15 cellular contexts compared by ENCODE assay signal in the genomic region with DNA sequence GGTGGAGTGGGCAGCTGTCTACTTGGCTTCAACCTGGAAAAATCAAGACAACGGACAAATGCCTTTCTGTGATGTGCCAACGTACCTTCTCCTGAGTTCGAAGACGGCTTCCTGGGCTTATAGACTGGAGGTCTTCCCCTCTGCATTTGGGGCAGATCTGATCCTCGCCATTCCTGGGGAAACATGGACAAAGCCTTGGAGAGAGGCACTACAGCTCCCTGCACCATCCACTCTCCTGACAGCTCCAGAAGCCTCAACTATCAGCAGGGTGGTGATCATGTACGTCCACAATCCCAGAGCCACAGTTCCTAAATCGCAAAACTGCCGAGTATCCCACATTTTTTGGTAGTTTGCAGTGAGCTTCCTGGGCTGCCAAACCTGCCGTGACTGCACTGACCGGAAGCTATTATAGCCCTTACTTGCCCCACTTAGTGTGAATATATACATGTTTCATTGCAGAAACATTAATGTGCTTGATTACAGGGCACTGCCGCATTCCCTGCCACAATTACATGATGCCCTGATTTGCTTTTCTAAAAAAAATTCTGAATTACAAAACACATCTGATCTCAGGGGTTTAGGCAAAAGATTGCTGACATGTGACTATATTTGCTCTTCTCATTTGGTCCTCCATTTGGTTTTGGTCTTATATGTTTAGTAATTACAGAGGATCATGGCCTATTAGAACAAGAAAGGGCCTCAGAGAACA. TPM values are rescaled to one million over a fixed set of nuclear protein-coding genes. Genes with fewer than 3 reads are reported as not detected.
A peak's percentile ranks its signal among the peaks of the same experiment; 100 is the strongest.
DNase-seq lines count a peak whose midpoint lies in the region; ATAC-seq, FAIRE-seq and TF ChIP-seq lines count a peak whose summit lies in the region.
"Had no signal": no experiment of that assay in that cellular context is flagged by ENCODE, and none has a peak within 500 bp of the region (broad histone marks: within the 10 kb centered on the region; RNA-seq: fewer than 3 reads in every experiment).

No MANE protein-coding gene starts in this region.

- intact Hi-C loops in CD4-positive, alpha-beta T cell (cut with DNase I, micrococcal nuclease): no loop called here
- intact Hi-C loops in naive thymus-derived CD4-positive, alpha-beta T cell (cut with micrococcal nuclease): loop anchor here in 1 of 2 donors (2.0 kb wide), 1 partner anchor 19 kb away; no protein-coding TSS in a partner anchor
- intact Hi-C loops in vagina (cut with DNase I): no loop called here

- no peaks in the 10 kb centered on the region for H3K27me3 ChIP-seq in CD4-positive, alpha-beta T cell (ENCODE audit: control insufficient read depth, insufficient read depth, low read length)
- H3K27me3 ChIP-seq in naive thymus-derived CD4-positive, alpha-beta T cell (ENCODE audit: control insufficient read depth in 2 of 2, insufficient read depth in 2 of 2, low read length in 2 of 2): no peaks in the 10 kb centered on the region
- no peaks in the 10 kb centered on the region for H3K27me3 ChIP-seq in vagina
- H3K27me3 ChIP-seq: BLaER1 treated with 17β-estradiol and CSF1 and Interleukin-3, amounts not matched to agents 10 nM and 100 nM; SJCRH30 had no signal

- H3K36me3 Mint-ChIP-seq in CD4-positive, alpha-beta T cell (ENCODE audit: low read depth): peaks cover 73% of the 10 kb centered on the region
- H3K36me3 Mint-ChIP-seq in activated T-cell treated with anti-CD3 and anti-CD28 coated beads, Interleukin-2, amount 50 U/mL, for 72 hours (ENCODE audit: insufficient read depth in 2 of 2): peaks cover 47 to 62% of the 10 kb centered on the region in 2 donors
- peaks cover 14 to 61% (median 22%) of the 10 kb centered on the region in 5 donors for H3K36me3 Mint-ChIP-seq in naive thymus-derived CD4-positive, alpha-beta T cell
- H3K36me3 Mint-ChIP-seq: mesothelial cell of epicardium had no signal

- H3K27ac Mint-ChIP-seq in CD4-positive, alpha-beta T cell: peak overlapping the region; percentile 100
- peak overlapping the region; percentile 92 for H3K27ac Mint-ChIP-seq in activated T-cell treated with anti-CD3 and anti-CD28 coated beads, Interleukin-2, amount 50 U/mL, for 72 hours
- peak overlapping the region; percentile 62 to 100 (median 99) for H3K27ac Mint-ChIP-seq in naive thymus-derived CD4-positive, alpha-beta T cell
- H3K27ac Mint-ChIP-seq: mesothelial cell of epicardium had no signal

- peaks cover 74 to 88% of the 10 kb centered on the region in 2 donors for H3K4me1 ChIP-seq in naive thymus-derived CD4-positive, alpha-beta T cell (ENCODE audit: control insufficient read depth in 2 of 2, insufficient read depth in 2 of 2, low read length in 2 of 2)
- peaks cover 15% of the 10 kb centered on the region for H3K4me1 ChIP-seq in vagina

- peak overlapping the region; percentile 88 for H3K4me3 Mint-ChIP-seq in CD4-positive, alpha-beta T cell
- peak overlapping the region; percentile 85 to 90 for H3K4me3 Mint-ChIP-seq in activated T-cell treated with anti-CD3 and anti-CD28 coated beads, Interleukin-2, amount 50 U/mL, for 72 hours
- H3K4me3 Mint-ChIP-seq in naive thymus-derived CD4-positive, alpha-beta T cell: peak overlapping the region; percentile 90 to 100 (median 96)
- H3K4me3 Mint-ChIP-seq: mesothelial cell of epicardium had no signal

- POLR2A ChIA-PET in CD4-positive, alpha-beta T cell (lab: Charles Lee): interaction anchor here (1.7 to 21.8 kb wide), 5 partner anchors 12 to 80 kb away, joined by 3 to 1343 read pairs (median 8); a partner anchor contains a TSS
- POLR2A ChIA-PET in naive thymus-derived CD4-positive, alpha-beta T cell (lab: Charles Lee): interaction anchor here (0.6 to 44.3 kb wide), 6 partner anchors 3 to 136 kb away, joined by 3 to 2417 read pairs (median 76); a partner anchor contains a TSS

- TF ChIP-seq POLR2A in GM12891 (IDR thresholded peaks at IDR 0.05; ENCODE audit: low read depth, low read length) (peak; percentile 59), vagina (IDR thresholded peaks at IDR 0.05) (no peak)

- peak overlapping the region; percentile 79 for H3K4me3 ChIP-seq in naive thymus-derived CD4-positive, alpha-beta T cell (ENCODE audit: low read length)
- no peak overlapping the region for H3K4me3 ChIP-seq in vagina
- H3K4me3 ChIP-seq: BLaER1 treated with 17β-estradiol and CSF1 and Interleukin-3, amounts not matched to agents 10 nM and 100 nM; SJCRH30 had no signal

- no peak for DNase-seq in CD4-positive, alpha-beta T cell
- DNase-seq in GM12891 (ENCODE audit: insufficient read length, low spot score) (no peak), dedifferentiated amniotic fluid mesenchymal stem cell (ENCODE audit: extremely low spot score) (no peak), DMS 273 treated with DMSO at 0.1 percent for 48 hours (lab: John Stamatoyannopoulos, UW) (no peak), vagina (ENCODE audit: extremely low spot score in 2 of 2) (no peak)
- DNase-seq in activated T-cell treated with anti-CD3 and anti-CD28 coated beads, Interleukin-2, amount 50 U/mL, for 72 hours: no peak
- no peak for DNase-seq in naive thymus-derived CD4-positive, alpha-beta T cell
- DNase-seq: cortex of kidney; NCI-H1694; SJCRH30; stimulated activated CD4-positive, alpha-beta T cell treated with anti-CD3 and anti-CD28 coated beads, Interleukin-4, amount 100 ng/mL, for 1 hour had no signal

- no peak for TF ChIP-seq CTCF in CD4-positive, alpha-beta T cell (IDR thresholded peaks at IDR 0.05)
- no peak for TF ChIP-seq CTCF in vagina (IDR thresholded peaks at IDR 0.05)

- H3K27ac ChIP-seq in CD4-positive, alpha-beta T cell (ENCODE audit: low read depth, low read length): peak overlapping the region; percentile 100
- H3K27ac ChIP-seq in naive thymus-derived CD4-positive, alpha-beta T cell (ENCODE audit: low read depth, low read length): peak overlapping the region; percentile 97
- no peak overlapping the region for H3K27ac ChIP-seq in vagina
- H3K27ac ChIP-seq: SJCRH30, VCaP had no signal

- H3K27me3 Mint-ChIP-seq in CD4-positive, alpha-beta T cell: no peaks in the 10 kb centered on the region
- no peaks in the 10 kb centered on the region for H3K27me3 Mint-ChIP-seq in activated T-cell treated with anti-CD3 and anti-CD28 coated beads, Interleukin-2, amount 50 U/mL, for 72 hours (ENCODE audit: low read depth)
- no peaks in the 10 kb centered on the region for H3K27me3 Mint-ChIP-seq in naive thymus-derived CD4-positive, alpha-beta T cell

- CTCF ChIA-PET in CD4-positive, alpha-beta T cell (lab: Charles Lee): interaction anchor here (0.6 to 2.8 kb wide), 6 partner anchors 12 to 55 kb away, joined by 3 to 8 read pairs (median 4); no protein-coding TSS in a partner anchor
- CTCF ChIA-PET in naive thymus-derived CD4-positive, alpha-beta T cell (lab: Charles Lee): interaction anchor here (0.8 to 1.8 kb wide), 4 partner anchors 8 to 55 kb away, joined by 3 to 10 read pairs (median 5); no protein-coding TSS in a partner anchor

- H3K4me1 Mint-ChIP-seq in CD4-positive, alpha-beta T cell (ENCODE audit: low read depth): peaks cover 95% of the 10 kb centered on the region
- H3K4me1 Mint-ChIP-seq in activated T-cell treated with anti-CD3 and anti-CD28 coated beads, Interleukin-2, amount 50 U/mL, for 72 hours (ENCODE audit: low read depth): peaks cover 88% of the 10 kb centered on the region
- H3K4me1 Mint-ChIP-seq in naive thymus-derived CD4-positive, alpha-beta T cell: peaks cover 72 to 97% (median 90%) of the 10 kb centered on the region in 7 donors

- no peak for ATAC-seq in CD4-positive, alpha-beta T cell (ENCODE audit: poor library complexity)
- ATAC-seq in activated T-cell treated with anti-CD3 and anti-CD28 coated beads, Interleukin-2, amount 50 U/mL, for 72 hours (replicated peaks in 1 of 2): no peak
- no peak for ATAC-seq in naive thymus-derived CD4-positive, alpha-beta T cell
- ATAC-seq in GM18867 (IDR thresholded peaks at IDR 0.05; ENCODE audit: unreplicated experiment): no peak

- H3K36me3 ChIP-seq in naive thymus-derived CD4-positive, alpha-beta T cell (ENCODE audit: control insufficient read depth in 2 of 3, insufficient read depth in 3 of 3, low read length in 3 of 3): peaks cover 5 to 34% (median 7%) of the 10 kb centered on the region in 3 experiments
- H3K36me3 ChIP-seq in vagina: no peaks in the 10 kb centered on the region
- H3K36me3 ChIP-seq: BLaER1 treated with 17β-estradiol and CSF1 and Interleukin-3, amounts not matched to agents 10 nM and 100 nM; SJCRH30 had no signal

- FAIRE-seq in GM12891 (lab: Jason Lieb, UNC): no peak

- H3K9me3 ChIP-seq in CD4-positive, alpha-beta T cell (ENCODE audit: control insufficient read depth, low read length): no peaks in the 10 kb centered on the region
- no peaks in the 10 kb centered on the region for H3K9me3 ChIP-seq in naive thymus-derived CD4-positive, alpha-beta T cell (ENCODE audit: control insufficient read depth in 2 of 3, low read length in 3 of 3)
- no peaks in the 10 kb centered on the region for H3K9me3 ChIP-seq in vagina
- H3K9me3 ChIP-seq: BLaER1 treated with 17β-estradiol and CSF1 and Interleukin-3, amounts not matched to agents 10 nM and 100 nM; SJCRH30 had no signal

- no peaks in the 10 kb centered on the region for H3K9me3 Mint-ChIP-seq in CD4-positive, alpha-beta T cell
- H3K9me3 Mint-ChIP-seq in activated T-cell treated with anti-CD3 and anti-CD28 coated beads, Interleukin-2, amount 50 U/mL, for 72 hours: no peaks in the 10 kb centered on the region
- no peaks in the 10 kb centered on the region for H3K9me3 Mint-ChIP-seq in naive thymus-derived CD4-positive, alpha-beta T cell
- H3K9me3 Mint-ChIP-seq: mesothelial cell of epicardium had no signal

TF ChIP-seq in GM12891, 5 proteins besides CTCF, POLR2A, EP300 and RAD21:
- no peak for TF ChIP-seq TAF1 (IDR thresholded peaks at IDR 0.05; ENCODE audit: low read depth, low read length)
- TF ChIP-seq POLR2AphosphoS5 (IDR thresholded peaks at IDR 0.05; ENCODE audit: low read depth, low read length): peak; percentile 82
- TF ChIP-seq SPI1 (IDR thresholded peaks at IDR 0.05; ENCODE audit: low read depth, low read length): no peak
- no peak for TF ChIP-seq POU2F2 (IDR thresholded peaks at IDR 0.05; ENCODE audit: low read depth, low read length)
- no peak for TF ChIP-seq PAX5 (IDR thresholded peaks at IDR 0.05; ENCODE audit: insufficient read depth, low read length, severe bottlenecking)

RNA-seq across cellular contexts. Expression of a gene that starts 2.8 kb away (rescaled TPM):
- 10 to 100 TPM; 60.3 to 61.7 TPM for total RNA-seq in CD4-positive, alpha-beta T cell
- polyA plus RNA-seq in GM12891 (2012; ENCODE audit: low read depth, missing spikeins): 107 TPM
- 100 to 1,000 TPM in 1 of 2 donors, 10 to 100 TPM in 1; 91.6 to 101 TPM for total RNA-seq in activated T-cell treated with anti-CD3 and anti-CD28 coated beads, Interleukin-2, amount 50 U/mL, for 72 hours
- total RNA-seq in naive thymus-derived CD4-positive, alpha-beta T cell: 100 to 1,000 TPM in 2 of 5 experiments, 10 to 100 TPM in 3; 58.7 to 131 (median 98.2) TPM
- polyA plus RNA-seq in naive thymus-derived CD4-positive, alpha-beta T cell: 1 to 10 TPM; 3.7 to 6.6 TPM
- 6.9 TPM for total RNA-seq in vagina

RNA-seq across cellular contexts. Expression of a gene that starts 46.8 kb away (rescaled TPM):
- 10 to 100 TPM; 60.3 to 63.0 TPM for total RNA-seq in CD4-positive, alpha-beta T cell
- polyA plus RNA-seq in GM12891 (2012; ENCODE audit: low read depth, missing spikeins): 65.4 TPM
- 100 to 1,000 TPM; 166 to 222 TPM for total RNA-seq in activated T-cell treated with anti-CD3 and anti-CD28 coated beads, Interleukin-2, amount 50 U/mL, for 72 hours
- total RNA-seq in naive thymus-derived CD4-positive, alpha-beta T cell: 100 to 1,000 TPM in 3 of 5 experiments, 10 to 100 TPM in 2; 65.9 to 271 (median 197) TPM
- polyA plus RNA-seq in naive thymus-derived CD4-positive, alpha-beta T cell: 10 to 100 TPM; 13.1 to 16.5 TPM
- total RNA-seq in vagina: 44.9 TPM
